17 cellular contexts compared by ENCODE assay signal in the genomic region with DNA sequence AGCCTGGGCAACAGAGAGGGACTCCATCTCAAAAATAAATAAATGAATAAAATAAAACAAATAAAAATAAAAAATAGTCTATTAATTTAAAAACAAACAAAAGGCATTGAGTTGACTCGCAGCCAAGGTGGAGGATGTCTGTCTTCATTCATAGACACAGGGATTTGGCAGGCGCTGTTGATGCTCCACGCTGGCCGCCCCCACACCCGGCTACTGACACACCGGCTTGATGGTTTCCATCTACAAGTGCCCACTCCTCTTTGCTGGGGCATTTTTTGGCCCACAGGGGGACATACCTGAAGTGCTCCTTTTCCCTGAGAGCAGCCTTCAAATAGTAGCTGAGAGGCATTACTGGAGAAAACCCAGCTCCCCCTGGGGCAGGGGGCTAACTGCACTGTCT.
DNase-seq lines count a peak whose midpoint lies in the region; ATAC-seq and TF ChIP-seq lines count a peak whose summit lies in the region.
"Had no signal": no experiment of that assay in that cellular context is flagged by ENCODE, and none has a peak within 500 bp of the region (broad histone marks: within the 10 kb centered on the region; RNA-seq: fewer than 3 reads in every experiment).

No MANE protein-coding gene starts in this region.

- H3K4me3 ChIP-seq in LNCaP clone FGC (ENCODE audit: low read depth, low read length), result no peak overlapping the region
- no peak overlapping the region for H3K4me3 ChIP-seq in testis
- H3K4me3 ChIP-seq: A549; BLaER1 treated with 17β-estradiol and CSF1 and Interleukin-3, amounts not matched to agents 10 nM and 100 nM had no signal

- no peaks in the 10 kb centered on the region for H3K36me3 Mint-ChIP-seq in WTC11
- H3K36me3 Mint-ChIP-seq: CD8-positive, alpha-beta T cell had no signal

- H3K27me3 ChIP-seq in testis, result no peaks in the 10 kb centered on the region
- H3K27me3 ChIP-seq: BLaER1 treated with 17β-estradiol and CSF1 and Interleukin-3, amounts not matched to agents 10 nM and 100 nM had no signal

- WGBS in testis, 2 donors, result 79 to 81% methylated on average over 6 of the region's 6 CpGs

- H3K4me1 Mint-ChIP-seq in WTC11, result peaks cover 66% of the 10 kb centered on the region
- H3K4me1 Mint-ChIP-seq: B cell had no signal

- peak; percentile 40 for DNase-seq in LNCaP clone FGC (ENCODE audit: low read depth)
- DNase-seq in WTC11 (ENCODE audit: low spot score), result no peak
- DNase-seq in testis, result peak; percentile 22
- DNase-seq: AML-193; Caco-2; Calu3; CD4-positive, alpha-beta T cell; CD8-positive, alpha-beta T cell; DMS79 treated with DMSO at 0.1 percent for 48 hours; GF-D8 had no signal

- CTCF ChIA-PET in WTC11 (lab: Charles Lee), result no interaction called here

- no peak for ATAC-seq in WTC11
- no peak for ATAC-seq in HG03432 (IDR thresholded peaks at IDR 0.05; ENCODE audit: unreplicated experiment)
- ATAC-seq in HG02623 (IDR thresholded peaks at IDR 0.05; ENCODE audit: unreplicated experiment), result no peak
- ATAC-seq: A549; CD8-positive, alpha-beta T cell had no signal

- H3K9me3 ChIP-seq in testis, result no peaks in the 10 kb centered on the region
- H3K9me3 ChIP-seq: A549, Caco-2 had no signal

- H3K4me1 ChIP-seq in testis, result peaks cover 4% of the 10 kb centered on the region
- H3K4me1 ChIP-seq: A549, Caco-2 had no signal

- TF ChIP-seq CTCF in LNCaP clone FGC (IDR thresholded peaks at IDR 0.05; ENCODE audit: control insufficient read depth, extremely low read depth, insufficient read depth), result no peak
- no peak for TF ChIP-seq CTCF in WTC11 (IDR thresholded peaks at IDR 0.05)
- TF ChIP-seq CTCF in testis (IDR thresholded peaks at IDR 0.05), result no peak

- intact Hi-C loops in testis (cut with DNase I; ENCODE audit: low total_unique reads), result no loop called here

- no peak for TF ChIP-seq POLR2A in testis (IDR thresholded peaks at IDR 0.05)

- H3K36me3 ChIP-seq in testis (ENCODE audit: low read depth, missing control alignments), result no peaks in the 10 kb centered on the region
- H3K36me3 ChIP-seq: BLaER1 treated with 17β-estradiol and CSF1 and Interleukin-3, amounts not matched to agents 10 nM and 100 nM had no signal

- POLR2A ChIA-PET in WTC11 (lab: Charles Lee), result no interaction called here

- H3K27ac ChIP-seq in testis, result no peak overlapping the region
- H3K27ac ChIP-seq: 22Rv1; A549; BLaER1 treated with 17β-estradiol and CSF1 and Interleukin-3, amounts not matched to agents 10 nM and 100 nM; C4-2B had no signal

- no peak overlapping the region for H3K4me3 Mint-ChIP-seq in WTC11
- H3K4me3 Mint-ChIP-seq: B cell; CD4-positive, alpha-beta T cell; CD8-positive, alpha-beta T cell had no signal

- H3K9me3 Mint-ChIP-seq in WTC11, result no peaks in the 10 kb centered on the region
- H3K9me3 Mint-ChIP-seq: CD4-positive, alpha-beta T cell; CD8-positive, alpha-beta T cell had no signal

- H3K27ac Mint-ChIP-seq in WTC11, result no peak overlapping the region
- H3K27ac Mint-ChIP-seq: B cell; CD4-positive, alpha-beta T cell; CD8-positive, alpha-beta T cell had no signal

- no peaks in the 10 kb centered on the region for H3K27me3 Mint-ChIP-seq in WTC11 (ENCODE audit: low read depth)

TF ChIP-seq in WTC11, 78 proteins besides CTCF, POLR2A, EP300 and RAD21:
- TF ChIP-seq ATF1 (CRISPR knock-in tag; IDR thresholded peaks at IDR 0.05), result no peak
- peak; percentile 39; the same call in 1 of the 2 replicates for TF ChIP-seq HMGA2 (CRISPR knock-in tag; IDR thresholded peaks at IDR 0.05)
- TF ChIP-seq ZNF232 (CRISPR knock-in tag; IDR thresholded peaks at IDR 0.05), result no peak
